Comparison of ENCODE assay signal across 15 cellular contexts in the genomic region with DNA sequence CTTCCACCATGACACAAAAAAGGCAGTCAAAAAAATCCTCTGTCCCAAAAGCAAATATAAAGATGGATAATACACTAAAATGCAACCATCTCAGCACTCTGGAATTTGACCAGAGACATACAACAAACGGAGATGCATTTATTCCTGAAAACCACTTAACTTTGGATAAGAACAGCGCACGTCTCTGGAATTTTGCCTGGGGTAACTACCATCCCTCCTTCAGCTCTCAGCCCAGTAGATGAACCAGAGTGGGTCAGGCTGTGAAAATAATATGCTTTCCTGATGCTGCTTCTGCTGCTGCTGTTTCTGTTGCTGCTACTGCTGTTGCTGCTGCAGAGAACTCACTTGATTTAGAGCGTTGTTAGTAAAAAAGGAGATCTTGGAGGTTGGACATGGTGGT.
"Had no signal": no experiment of that assay in that cellular context is flagged by ENCODE, and none has a peak within 500 bp of the region (broad histone marks: within the 10 kb centered on the region; RNA-seq: fewer than 3 reads in every experiment).

No MANE protein-coding gene starts in this region.

- H3K36me3 ChIP-seq: ascending aorta, neutrophil, right atrium auricular region, thyroid gland, uterus had no signal

- H3K27me3 Mint-ChIP-seq: stimulated activated naive B cell treated with anti-CD40 and anti-IgM and Interleukin-4, amounts not matched to agents 10 μg/mL and 1 μg/mL and 100 μg/mL, for 72 hours had no signal

- H3K9me3 Mint-ChIP-seq: endodermal cell had no signal

- H3K4me1 ChIP-seq: ascending aorta, right atrium auricular region, thyroid gland, uterus had no signal

- H3K27ac Mint-ChIP-seq: activated T-helper 17 cell treated with anti-CD3 and anti-CD28 coated beads, Interleukin-2, amount 50 U/mL, for 72 hours; endodermal cell; naive thymus-derived CD8-positive, alpha-beta T cell; stimulated activated naive B cell treated with anti-CD40 and anti-IgM and Interleukin-4, amounts not matched to agents 10 μg/mL and 1 μg/mL and 100 μg/mL, for 72 hours had no signal

- H3K4me1 Mint-ChIP-seq: activated T-helper 17 cell treated with anti-CD3 and anti-CD28 coated beads, Interleukin-2, amount 50 U/mL, for 72 hours; naive thymus-derived CD8-positive, alpha-beta T cell; stimulated activated naive B cell treated with anti-CD40 and anti-IgM and Interleukin-4, amounts not matched to agents 10 μg/mL and 1 μg/mL and 100 μg/mL, for 72 hours had no signal

- H3K9me3 ChIP-seq: ascending aorta, neutrophil, right atrium auricular region, thyroid gland, uterus had no signal

- H3K36me3 Mint-ChIP-seq: stimulated activated naive B cell treated with anti-CD40 and anti-IgM and Interleukin-4, amounts not matched to agents 10 μg/mL and 1 μg/mL and 100 μg/mL, for 72 hours had no signal

- DNase-seq: activated CD4-positive, alpha-beta T cell treated with anti-CD3 and anti-CD28 coated beads, Interleukin-2, amount 50 U/mL, for 1 hour; activated naive CD4-positive, alpha-beta T cell treated with Interleukin-2 at 50 U/mL for 16 hours; endodermal cell; erythroblast; naive thymus-derived CD8-positive, alpha-beta T cell; stimulated activated CD4-positive, alpha-beta T cell treated with anti-CD3 and anti-CD28 coated beads, Interleukin-15, amount 100 ng/mL, for 24 hours; stimulated activated CD4-positive, alpha-beta T cell treated with anti-CD3 and anti-CD28 coated beads, Interleukin-4, amount 100 ng/mL, for 1 hour; stimulated activated naive B cell treated with anti-CD40 and anti-IgM and Interleukin-4, amounts not matched to agents 10 μg/mL and 1 μg/mL and 100 μg/mL, for 72 hours; thyroid gland; uterus had no signal

- ATAC-seq: activated T-helper 17 cell treated with anti-CD3 and anti-CD28 coated beads, Interleukin-2, amount 50 U/mL, for 72 hours; naive thymus-derived CD8-positive, alpha-beta T cell; stimulated activated naive B cell treated with anti-CD40 and anti-IgM and Interleukin-4, amounts not matched to agents 10 μg/mL and 1 μg/mL and 100 μg/mL, for 72 hours had no signal

- H3K4me3 ChIP-seq: ascending aorta, right atrium auricular region, skin epidermis, thyroid gland, uterus had no signal

- H3K4me3 Mint-ChIP-seq: activated T-helper 17 cell treated with anti-CD3 and anti-CD28 coated beads, Interleukin-2, amount 50 U/mL, for 72 hours; endodermal cell; naive thymus-derived CD8-positive, alpha-beta T cell; stimulated activated naive B cell treated with anti-CD40 and anti-IgM and Interleukin-4, amounts not matched to agents 10 μg/mL and 1 μg/mL and 100 μg/mL, for 72 hours had no signal

- H3K27ac ChIP-seq: ascending aorta, neutrophil, right atrium auricular region, skin epidermis, thyroid gland, uterus had no signal

- H3K27me3 ChIP-seq: ascending aorta, neutrophil, right atrium auricular region, thyroid gland, uterus had no signal
